ENCODE assay signal across 7 cellular contexts in genomic region chr4:85580489-85580888, GRCh38.
"Had no signal": no experiment of that assay in that cellular context is flagged by ENCODE, and none has a peak within 500 bp of the region (broad histone marks: within the 10 kb centered on the region; RNA-seq: fewer than 3 reads in every experiment).

No MANE protein-coding gene starts in this region.

- H3K9me3 Mint-ChIP-seq: H9 had no signal

- H3K4me1 Mint-ChIP-seq: H9 had no signal

- H3K4me3 Mint-ChIP-seq: H9, IgD-negative memory B cell had no signal

- H3K27ac ChIP-seq: HL-60 had no signal

- H3K27ac Mint-ChIP-seq: H9 had no signal

- ATAC-seq: HepG2 had no signal

- H3K27me3 Mint-ChIP-seq: IgD-negative memory B cell had no signal

- DNase-seq: GOT3, H9, HCEC 1CT, KG1 had no signal
